1 cellular context compared by ENCODE assay signal in genomic region chr17:50890675-50891516, GRCh38.
TF ChIP-seq lines count a peak whose summit lies in the region.

No MANE protein-coding gene starts in this region.

TF ChIP-seq in HepG2, 621 proteins besides CTCF, POLR2A, EP300 and RAD21 (continued from another document and continues in another):
- 0 out of 2 replicates have a peak, but pooled peaks have one; percentile 17 for TF ChIP-seq PRDM10 (CRISPR knock-in tag; IDR thresholded peaks at IDR 0.05; ENCODE audit: low read depth)
- no peak for TF ChIP-seq ZFP82 (CRISPR knock-in tag; IDR thresholded peaks at IDR 0.05; ENCODE audit: borderline replicate concordance)
- peak; percentile 76; the same call in 1 of the 2 replicates for TF ChIP-seq ZNF816 (CRISPR knock-in tag; IDR thresholded peaks at IDR 0.05; ENCODE audit: borderline replicate concordance)
- TF ChIP-seq KAT2B (IDR thresholded peaks at IDR 0.05; ENCODE audit: borderline replicate concordance, low read depth, low read length), result peak; percentile 64; the same call in 1 of the 2 replicates
- 0 out of 2 replicates have a peak, but pooled peaks have one; percentile 37 for TF ChIP-seq KMT2A (CRISPR knock-in tag; IDR thresholded peaks at IDR 0.05)
- TF ChIP-seq ZNF589 (CRISPR knock-in tag; conservative IDR thresholded peaks at IDR 0.05), result no peak
- 0 out of 2 replicates have a peak, but pooled peaks have one; percentile 24 for TF ChIP-seq BCL3 (CRISPR knock-in tag; IDR thresholded peaks at IDR 0.05)
- TF ChIP-seq ZNF746 (CRISPR knock-in tag; IDR thresholded peaks at IDR 0.05), result peak; percentile 54; the same call in 1 of the 2 replicates
- peak; percentile 96 for TF ChIP-seq RXRB (CRISPR knock-in tag; IDR thresholded peaks at IDR 0.05; ENCODE audit: borderline replicate concordance)
- TF ChIP-seq SP1 (IDR thresholded peaks at IDR 0.05), result no peak
- no peak for TF ChIP-seq SP1 (CRISPR knock-in tag; IDR thresholded peaks at IDR 0.05)
- TF ChIP-seq MEIS1 (CRISPR knock-in tag; IDR thresholded peaks at IDR 0.05; ENCODE audit: borderline replicate concordance), result peak; percentile 43; the same call in 1 of the 2 replicates
- peak; percentile 31; the same call in 1 of the 2 replicates for TF ChIP-seq ZHX1 (CRISPR knock-in tag; IDR thresholded peaks at IDR 0.05; ENCODE audit: low read depth)
- TF ChIP-seq ZNF143 (CRISPR knock-in tag; IDR thresholded peaks at IDR 0.05), result peak; percentile 52; the same call in 1 of the 2 replicates
- TF ChIP-seq ZNF276 (CRISPR knock-in tag; IDR thresholded peaks at IDR 0.05; ENCODE audit: low read depth), result no peak
- 0 out of 2 replicates have a peak, but pooled peaks have one; percentile 35 for TF ChIP-seq TFDP2 (CRISPR knock-in tag; IDR thresholded peaks at IDR 0.05)
- TF ChIP-seq ZNF431 (CRISPR knock-in tag; IDR thresholded peaks at IDR 0.05; ENCODE audit: borderline replicate concordance, low read depth), result 0 out of 2 replicates have a peak, but pooled peaks have one; percentile 28
- TF ChIP-seq SMC3 (IDR thresholded peaks at IDR 0.05; ENCODE audit: low read length), result 0 out of 2 replicates have a peak, but pooled peaks have one; percentile 12
- no peak for TF ChIP-seq ZNF563 (CRISPR knock-in tag; IDR thresholded peaks at IDR 0.05)
- peak; percentile 26; the same call in 1 of the 2 replicates for TF ChIP-seq KMT2B (CRISPR knock-in tag; IDR thresholded peaks at IDR 0.05)
- TF ChIP-seq ARNT2 (CRISPR knock-in tag; IDR thresholded peaks at IDR 0.05; ENCODE audit: low read depth), result no peak
- no peak for TF ChIP-seq NCOA5 (CRISPR knock-in tag; IDR thresholded peaks at IDR 0.05)
- TF ChIP-seq ZNF652 (CRISPR knock-in tag; IDR thresholded peaks at IDR 0.05; ENCODE audit: borderline replicate concordance, low read depth), result peak; percentile 14; the same call in 1 of the 2 replicates
- no peak for TF ChIP-seq HBP1 (CRISPR knock-in tag; IDR thresholded peaks at IDR 0.05; ENCODE audit: low read depth)
- TF ChIP-seq ZNF326 (CRISPR knock-in tag; IDR thresholded peaks at IDR 0.05; ENCODE audit: borderline replicate concordance), result no peak
- no peak for TF ChIP-seq MAF1 (CRISPR knock-in tag; IDR thresholded peaks at IDR 0.05; ENCODE audit: borderline replicate concordance)
- TF ChIP-seq ZC3H4 (CRISPR knock-in tag; IDR thresholded peaks at IDR 0.05; ENCODE audit: borderline replicate concordance), result no peak
- TF ChIP-seq MTERF4 (CRISPR knock-in tag; IDR thresholded peaks at IDR 0.05), result no peak
- no peak for TF ChIP-seq ZBTB21 (CRISPR knock-in tag; IDR thresholded peaks at IDR 0.05)
- peak; percentile 78 for TF ChIP-seq KAT8 (CRISPR knock-in tag; IDR thresholded peaks at IDR 0.05)
- TF ChIP-seq TEAD2 (CRISPR knock-in tag; IDR thresholded peaks at IDR 0.05), result no peak
- TF ChIP-seq POLR2AphosphoS5 (IDR thresholded peaks at IDR 0.05; ENCODE audit: low read depth, low read length), result no peak
- TF ChIP-seq ZBTB38 (CRISPR knock-in tag; IDR thresholded peaks at IDR 0.05), result peak; percentile 56; the same call in 1 of the 2 replicates
- peak; percentile 87 for TF ChIP-seq HNF4A (CRISPR knock-in tag; IDR thresholded peaks at IDR 0.05)
- TF ChIP-seq ZNF607 (CRISPR knock-in tag; IDR thresholded peaks at IDR 0.05; ENCODE audit: borderline replicate concordance), result 0 out of 2 replicates have a peak, but pooled peaks have one; percentile 47
- TF ChIP-seq NONO (IDR thresholded peaks at IDR 0.05), result no peak
- 0 out of 2 replicates have a peak, but pooled peaks have one; percentile 27 for TF ChIP-seq NONO (CRISPR knock-in tag; conservative IDR thresholded peaks at IDR 0.05)
- no peak for TF ChIP-seq SALL2 (CRISPR knock-in tag; IDR thresholded peaks at IDR 0.05)
- TF ChIP-seq TAF15 (IDR thresholded peaks at IDR 0.05; ENCODE audit: low read depth, low read length, poor library complexity, severe bottlenecking), result no peak
- TF ChIP-seq GLMP (CRISPR knock-in tag; IDR thresholded peaks at IDR 0.05; ENCODE audit: borderline replicate concordance), result no peak
- TF ChIP-seq MIXL1 (CRISPR knock-in tag; IDR thresholded peaks at IDR 0.05), result peak; percentile 83
- peak; percentile 82 for TF ChIP-seq ARNTL (CRISPR knock-in tag; IDR thresholded peaks at IDR 0.05)
- no peak for TF ChIP-seq DR1 (CRISPR knock-in tag; IDR thresholded peaks at IDR 0.05)
- TF ChIP-seq ZNF354B (CRISPR knock-in tag; IDR thresholded peaks at IDR 0.05), result no peak
- TF ChIP-seq ZNF766 (CRISPR knock-in tag; IDR thresholded peaks at IDR 0.05; ENCODE audit: borderline replicate concordance), result 0 out of 2 replicates have a peak, but pooled peaks have one; percentile 28
- TF ChIP-seq CBX5 (CRISPR knock-in tag; IDR thresholded peaks at IDR 0.05; ENCODE audit: borderline replicate concordance), result peak; percentile 79; the same call in 1 of the 2 replicates
- no peak for TF ChIP-seq SNRNP70 (IDR thresholded peaks at IDR 0.05; ENCODE audit: low read depth, low read length)
- 0 out of 2 replicates have a peak, but pooled peaks have one; percentile 53 for TF ChIP-seq ATF5 (CRISPR knock-in tag; IDR thresholded peaks at IDR 0.05; ENCODE audit: low read depth)
- no peak for TF ChIP-seq ZNF251 (CRISPR knock-in tag; IDR thresholded peaks at IDR 0.05)
- peak; percentile 70; the same call in 1 of the 2 replicates for TF ChIP-seq GFI1 (CRISPR knock-in tag; IDR thresholded peaks at IDR 0.05; ENCODE audit: borderline replicate concordance)
- peak; percentile 69 for TF ChIP-seq ZNF501 (CRISPR knock-in tag; IDR thresholded peaks at IDR 0.05)
- peak; percentile 84 for TF ChIP-seq TBX3 (IDR thresholded peaks at IDR 0.05; ENCODE audit: borderline replicate concordance)
- peak; percentile 75; the same call in 1 of the 2 replicates for TF ChIP-seq KLF11 (CRISPR knock-in tag; IDR thresholded peaks at IDR 0.05)
